ENCODE assay signal across 15 cellular contexts in the genomic region with DNA sequence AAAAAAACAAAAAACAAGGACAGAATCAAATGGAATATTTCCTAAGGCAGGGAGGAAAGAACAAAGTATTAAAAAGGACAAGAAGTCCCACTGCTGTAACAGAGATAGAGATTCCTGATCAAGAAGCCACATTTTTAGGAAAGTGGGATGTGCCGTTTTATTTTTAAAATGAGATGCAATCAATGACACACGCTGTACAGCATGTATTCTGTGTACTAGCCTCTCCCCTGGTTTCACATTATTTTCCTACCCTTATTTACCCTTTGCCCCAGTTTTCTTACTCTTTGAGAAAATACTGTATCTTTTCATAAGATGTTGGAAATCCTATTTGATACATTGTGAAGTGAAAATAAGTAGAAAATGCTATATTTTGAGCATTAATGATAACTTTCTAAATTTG. TPM values are rescaled to one million over a fixed set of nuclear protein-coding genes. Genes with fewer than 3 reads are reported as not detected.
DNase-seq lines count a peak whose midpoint lies in the region; ATAC-seq and TF ChIP-seq lines count a peak whose summit lies in the region.
"Had no signal": no experiment of that assay in that cellular context is flagged by ENCODE, and none has a peak within 500 bp of the region (broad histone marks: within the 10 kb centered on the region; RNA-seq: fewer than 3 reads in every experiment).

No MANE protein-coding gene starts in this region.

- H3K36me3 ChIP-seq in esophagus muscularis mucosa (no peaks in the 10 kb centered on the region), heart right ventricle (no peaks in the 10 kb centered on the region), osteoblast (ENCODE audit: insufficient read depth, low read length) (no peaks in the 10 kb centered on the region), thoracic aorta (no peaks in the 10 kb centered on the region), trophoblast cell (ENCODE audit: control insufficient read depth in 1 of 2, insufficient read depth in 2 of 2, low read length in 2 of 2) (no peaks in the 10 kb centered on the region)
- H3K36me3 ChIP-seq: BLaER1 treated with 17β-estradiol and CSF1 and Interleukin-3, amounts not matched to agents 10 nM and 100 nM had no signal

- no peak overlapping the region for H3K4ac ChIP-seq in trophoblast cell (ENCODE audit: low read depth, low read length)

- DNase-seq in esophagus muscularis mucosa (ENCODE audit: extremely low spot score) (no peak), heart right ventricle (no peak), osteoblast (ENCODE audit: insufficient read length, low spot score, missing footprints) (no peak), thoracic aorta (ENCODE audit: low spot score) (no peak), NCI-H82 (lab: John Stamatoyannopoulos, UW) (no peak), trophoblast cell (no peak)
- DNase-seq: KG1, NCI-H1048, NCI-H1694, NCI-H446, NCI-H748 treated with DMSO at 0.1 percent for 48 hours, SHP77 treated with DMSO at 0.1 percent for 48 hours had no signal

- no peaks in the 10 kb centered on the region for H3K79me2 ChIP-seq in osteoblast (ENCODE audit: insufficient read depth, low read length)
- H3K79me2 ChIP-seq in trophoblast cell (ENCODE audit: control insufficient read depth, insufficient read depth, low read length, poor library complexity), result no peaks in the 10 kb centered on the region

- 61% methylated on average over 2 of the region's 2 CpGs for WGBS in esophagus muscularis mucosa
- 24 to 32% methylated on average over 2 of the region's 2 CpGs for whole genome bisulfite sequencing in heart right ventricle, 2 donors
- no CpG with 5 or more reads among the region's 2 CpGs for WGBS in trophoblast cell (ENCODE audit: extremely low coverage, insufficient coverage, insufficient read length)

- no peak for TF ChIP-seq EP300 in esophagus muscularis mucosa (IDR thresholded peaks at IDR 0.05)

- H3K27me3 ChIP-seq in esophagus muscularis mucosa (no peaks in the 10 kb centered on the region), heart right ventricle (no peaks in the 10 kb centered on the region), osteoblast (ENCODE audit: insufficient read depth, low read length) (no peaks in the 10 kb centered on the region), thoracic aorta (replicated peaks; ENCODE audit: insufficient read depth) (no peaks in the 10 kb centered on the region), trophoblast cell (ENCODE audit: insufficient read depth, low read length) (no peaks in the 10 kb centered on the region)
- H3K27me3 ChIP-seq: BLaER1 treated with 17β-estradiol and CSF1 and Interleukin-3, amounts not matched to agents 10 nM and 100 nM had no signal

- H3K18ac ChIP-seq in trophoblast cell (ENCODE audit: low read length), result no peak overlapping the region

- H3K4me1 ChIP-seq in esophagus muscularis mucosa (peaks cover 4 to 10% (median 6%) of the 10 kb centered on the region in 4 donors), heart right ventricle (peaks cover 0 to 21% (median 4%) of the 10 kb centered on the region in 9 donors), osteoblast (ENCODE audit: insufficient read depth, low read length) (peaks cover 9% of the 10 kb centered on the region), thoracic aorta (ENCODE audit: control insufficient read depth in 1 of 2, low read depth in 2 of 2) (peaks cover 0 to 8% of the 10 kb centered on the region in 2 donors), trophoblast cell (ENCODE audit: control insufficient read depth in 1 of 2, insufficient read depth in 2 of 2, low read length in 2 of 2) (no peaks in the 10 kb centered on the region)

- H3K9me3 ChIP-seq in esophagus muscularis mucosa (peaks cover 0 to 6% (median 0%) of the 10 kb centered on the region in 4 donors), heart right ventricle (peaks cover 0 to 12% (median 5%) of the 10 kb centered on the region in 11 donors), osteoblast (ENCODE audit: low read depth, low read length) (peaks cover 2% of the 10 kb centered on the region), thoracic aorta (peaks cover 5% of the 10 kb centered on the region), trophoblast cell (ENCODE audit: insufficient read depth, low read depth, low read length) (peaks cover 3% of the 10 kb centered on the region)

- H4K12ac ChIP-seq in trophoblast cell (ENCODE audit: low read depth, low read length), result no peak overlapping the region

- no peak overlapping the region for H2BK12ac ChIP-seq in trophoblast cell (ENCODE audit: low read length)

- H2BK120ac ChIP-seq in trophoblast cell (ENCODE audit: insufficient read depth, low read length, poor library complexity), result no peak overlapping the region

- H3K4me3 ChIP-seq in esophagus muscularis mucosa (no peak overlapping the region), heart right ventricle (peak overlapping the region in 3 of 10 donors; percentile 1 to 18 (median 5)), osteoblast (ENCODE audit: insufficient read depth, low read length) (peak overlapping the region; percentile 22), thoracic aorta (peak overlapping the region; percentile 10), trophoblast cell (ENCODE audit: low read depth, low read length) (no peak overlapping the region)
- H3K4me3 ChIP-seq: BLaER1 treated with 17β-estradiol and CSF1 and Interleukin-3, amounts not matched to agents 10 nM and 100 nM had no signal

- ATAC-seq in heart right ventricle, result peak in 7 of 8 donors; percentile 26 to 76 (median 54)
- peak; percentile 20 for ATAC-seq in thoracic aorta (ENCODE audit: insufficient number of reproducible peaks, low FRiP score, low read depth)
- ATAC-seq in HG03571 (IDR thresholded peaks at IDR 0.05; ENCODE audit: unreplicated experiment), result no peak
- ATAC-seq: Panc1 had no signal

- no peak overlapping the region for H3K14ac ChIP-seq in trophoblast cell (ENCODE audit: low read length)

- H3K4me2 ChIP-seq in osteoblast (ENCODE audit: insufficient read depth, low read length) (peak overlapping the region; percentile 50), trophoblast cell (ENCODE audit: low read length) (no peak overlapping the region)
- H3K4me2 ChIP-seq: BLaER1 treated with 17β-estradiol and CSF1 and Interleukin-3, amounts not matched to agents 10 nM and 100 nM had no signal

- H2BK5ac ChIP-seq in trophoblast cell (ENCODE audit: low read depth, low read length, poor library complexity), result no peak overlapping the region

- H3K27ac ChIP-seq in esophagus muscularis mucosa (replicated peaks in 1 of 4) (peak overlapping the region; percentile 42 to 67 (median 55)), heart right ventricle (peak overlapping the region; percentile 5 to 86 (median 72)), osteoblast (ENCODE audit: low read depth, low read length) (no peak overlapping the region), thoracic aorta (no peak overlapping the region), trophoblast cell (ENCODE audit: low read depth, low read length) (no peak overlapping the region)
- H3K27ac ChIP-seq: BLaER1 treated with 17β-estradiol and CSF1 and Interleukin-3, amounts not matched to agents 10 nM and 100 nM had no signal

- TF ChIP-seq POLR2A in esophagus muscularis mucosa (IDR thresholded peaks at IDR 0.05; ENCODE audit: low read depth), result no peak

- no peaks in the 10 kb centered on the region for H3K79me1 ChIP-seq in trophoblast cell (ENCODE audit: low read length)

- H4K91ac ChIP-seq in trophoblast cell (ENCODE audit: low read depth, low read length), result no peak overlapping the region

- intact Hi-C loops in esophagus muscularis mucosa (cut with DNase I) (no loop called here), heart right ventricle (cut with DNase I) (no loop called here)

- TF ChIP-seq CTCF in esophagus muscularis mucosa (IDR thresholded peaks at IDR 0.05), result no peak
- TF ChIP-seq CTCF in heart right ventricle (IDR thresholded peaks at IDR 0.05), result no peak
- TF ChIP-seq CTCF in osteoblast (IDR thresholded peaks at IDR 0.05; ENCODE audit: extremely low read depth, low read depth, low read length), result no peak
- TF ChIP-seq CTCF in thoracic aorta (IDR thresholded peaks at IDR 0.05), result no peak

- H3K9ac ChIP-seq in trophoblast cell (ENCODE audit: low read length), result no peak overlapping the region
- H3K9ac ChIP-seq: BLaER1 treated with 17β-estradiol and CSF1 and Interleukin-3, amounts not matched to agents 10 nM and 100 nM had no signal

- H4K8ac ChIP-seq in trophoblast cell (ENCODE audit: low read depth, low read length), result no peak overlapping the region

- H2AFZ ChIP-seq in osteoblast (ENCODE audit: low read length), result peak overlapping the region; percentile 65
- no peak overlapping the region for H2AFZ ChIP-seq in trophoblast cell (ENCODE audit: insufficient read depth, low read length, poor library complexity)

- no peak overlapping the region for H3K23ac ChIP-seq in trophoblast cell (ENCODE audit: low read length)

- H4K20me1 ChIP-seq in osteoblast (ENCODE audit: insufficient read depth, low read length), result no peaks in the 10 kb centered on the region
- H4K20me1 ChIP-seq: BLaER1 treated with 17β-estradiol and CSF1 and Interleukin-3, amounts not matched to agents 10 nM and 100 nM had no signal

- H2AK5ac ChIP-seq in trophoblast cell (ENCODE audit: low read length), result no peak overlapping the region

RNA-seq across cellular contexts. Expression of a gene that starts 45.8 kb away (rescaled TPM):
- total RNA-seq in esophagus muscularis mucosa, result 10 to 100 TPM; 10.9 to 18.0 (median 17.0) TPM
- total RNA-seq in heart right ventricle, result 10 to 100 TPM; 11.3 to 18.6 (median 14.6) TPM
- polyA plus RNA-seq in heart right ventricle, result 10 to 100 TPM in 1 of 2 donors, 1 to 10 TPM in 1; 8.1 to 10.1 TPM
- 9.0 and 10.6 TPM in 2 replicates for total RNA-seq in osteoblast
- total RNA-seq in thoracic aorta, result 10 to 100 TPM in 1 of 2 donors, 1 to 10 TPM in 1; 4.2 to 16.6 TPM
- 10.3 and 11.2 TPM in 2 replicates for polyA plus RNA-seq in trophoblast cell (2013)

Comparison
In these comparisons a context has a peak if more than half of its experiments do, and no peak if none do; other contexts are left out.
1. H3K27ac ChIP-seq: peak in esophagus muscularis mucosa (4 of 4) and heart right ventricle (10 of 10); none in osteoblast (single experiment), thoracic aorta (0 of 2) and trophoblast cell (single experiment).
2. H3K4me3 ChIP-seq: peak in osteoblast (single experiment) and thoracic aorta (single experiment); none in esophagus muscularis mucosa (0 of 4) and trophoblast cell (single experiment).